In genomic region chr6:2854394-2854982, GRCh38 we compare ENCODE assay signal across 9 cellular contexts. TPM values are rescaled to one million over a fixed set of nuclear protein-coding genes. Genes with fewer than 3 reads are reported as not detected.
A peak's percentile ranks its signal among the peaks of the same experiment; 100 is the strongest.
DNase-seq lines count a peak whose midpoint lies in the region; ATAC-seq lines count a peak whose summit lies in the region.
"Had no signal": no experiment of that assay in that cellular context is flagged by ENCODE, and none has a peak within 500 bp of the region (broad histone marks: within the 10 kb centered on the region; RNA-seq: fewer than 3 reads in every experiment).

No MANE protein-coding gene starts in this region.

- no peak for ATAC-seq in activated T-cell treated with anti-CD3 and anti-CD28 coated beads, Interleukin-2, amount 50 U/mL, for 4 hours
- peak; percentile 29 for ATAC-seq in left colon
- ATAC-seq in HG03520 (IDR thresholded peaks at IDR 0.05; ENCODE audit: unreplicated experiment) = no peak
- ATAC-seq in HG02678 (IDR thresholded peaks at IDR 0.05; ENCODE audit: unreplicated experiment) = no peak
- ATAC-seq in HG03342 (IDR thresholded peaks at IDR 0.05; ENCODE audit: unreplicated experiment) = no peak

- peak overlapping the region; percentile 42 for H3K27ac ChIP-seq in temporal lobe (ENCODE audit: low read depth, low read length)

- peaks cover 71% of the 10 kb centered on the region for H3K4me1 Mint-ChIP-seq in activated T-cell treated with anti-CD3 and anti-CD28 coated beads, Interleukin-2, amount 50 U/mL, for 4 hours (ENCODE audit: low read depth)
- peaks cover 66% of the 10 kb centered on the region for H3K4me1 Mint-ChIP-seq in activated naive CD8-positive, alpha-beta T cell treated with anti-CD3 and anti-CD28 coated beads for 36 hours

- no peaks in the 10 kb centered on the region for H3K27me3 Mint-ChIP-seq in activated T-cell treated with anti-CD3 and anti-CD28 coated beads, Interleukin-2, amount 50 U/mL, for 4 hours (ENCODE audit: low read depth)
- H3K27me3 Mint-ChIP-seq in activated naive CD8-positive, alpha-beta T cell treated with anti-CD3 and anti-CD28 coated beads for 36 hours = no peaks in the 10 kb centered on the region

- no peaks in the 10 kb centered on the region for H3K9me3 Mint-ChIP-seq in activated T-cell treated with anti-CD3 and anti-CD28 coated beads, Interleukin-2, amount 50 U/mL, for 4 hours
- no peaks in the 10 kb centered on the region for H3K9me3 Mint-ChIP-seq in activated naive CD8-positive, alpha-beta T cell treated with anti-CD3 and anti-CD28 coated beads for 36 hours

- DNase-seq in activated T-cell treated with anti-CD3 and anti-CD28 coated beads, Interleukin-2, amount 50 U/mL, for 4 hours = no peak
- DNase-seq in activated T-cell treated with anti-CD3 and anti-CD28 coated beads, Interleukin-2, amount 50 U/mL, for 1 hour = no peak
- no peak for DNase-seq in activated naive CD8-positive, alpha-beta T cell treated with anti-CD3 and anti-CD28 coated beads for 36 hours
- DNase-seq in left colon = no peak
- DNase-seq: DND-41 had no signal

- intact Hi-C loops in left colon (cut with DNase I, micrococcal nuclease) = loop anchor here in 1 of 2 donors (10.0 kb wide), 1 partner anchor 70 kb away; no protein-coding TSS in a partner anchor

- peak overlapping the region; percentile 65 for H3K4me3 Mint-ChIP-seq in activated T-cell treated with anti-CD3 and anti-CD28 coated beads, Interleukin-2, amount 50 U/mL, for 4 hours
- peak overlapping the region; percentile 50 for H3K4me3 Mint-ChIP-seq in activated naive CD8-positive, alpha-beta T cell treated with anti-CD3 and anti-CD28 coated beads for 36 hours

- no peaks in the 10 kb centered on the region for H3K36me3 Mint-ChIP-seq in activated T-cell treated with anti-CD3 and anti-CD28 coated beads, Interleukin-2, amount 50 U/mL, for 4 hours (ENCODE audit: insufficient read depth)
- H3K36me3 Mint-ChIP-seq in activated naive CD8-positive, alpha-beta T cell treated with anti-CD3 and anti-CD28 coated beads for 36 hours = peaks cover 2% of the 10 kb centered on the region

- peak overlapping the region; percentile 99 for H3K27ac Mint-ChIP-seq in activated naive CD8-positive, alpha-beta T cell treated with anti-CD3 and anti-CD28 coated beads for 36 hours

RNA-seq across cellular contexts. Expression of gene SERPINB1, which starts 12.8 kb away (rescaled TPM):
- 10 to 100 TPM; 16.7 to 19.3 (median 18.0) TPM for total RNA-seq in activated T-cell treated with anti-CD3 and anti-CD28 coated beads, Interleukin-2, amount 50 U/mL, for 4 hours
- total RNA-seq in activated naive CD8-positive, alpha-beta T cell treated with anti-CD3 and anti-CD28 coated beads for 36 hours = 10 to 100 TPM; 38.1 to 44.7 TPM
- total RNA-seq in left colon = 100 to 1,000 TPM; 168 to 208 TPM
- 1.7 TPM for total RNA-seq in temporal lobe

RNA-seq across cellular contexts. Expression of gene SERPINB9, which starts 48.6 kb away (rescaled TPM):
- total RNA-seq in activated T-cell treated with anti-CD3 and anti-CD28 coated beads, Interleukin-2, amount 50 U/mL, for 4 hours = 10 to 100 TPM; 41.0 to 48.0 (median 42.4) TPM
- total RNA-seq in activated naive CD8-positive, alpha-beta T cell treated with anti-CD3 and anti-CD28 coated beads for 36 hours = 10 to 100 TPM; 51.3 to 51.4 TPM
- total RNA-seq in left colon = 1 to 10 TPM; 3.5 to 4.7 TPM
- total RNA-seq in temporal lobe = 6.9 TPM
